1 cellular context compared by ENCODE assay signal in the genomic region with DNA sequence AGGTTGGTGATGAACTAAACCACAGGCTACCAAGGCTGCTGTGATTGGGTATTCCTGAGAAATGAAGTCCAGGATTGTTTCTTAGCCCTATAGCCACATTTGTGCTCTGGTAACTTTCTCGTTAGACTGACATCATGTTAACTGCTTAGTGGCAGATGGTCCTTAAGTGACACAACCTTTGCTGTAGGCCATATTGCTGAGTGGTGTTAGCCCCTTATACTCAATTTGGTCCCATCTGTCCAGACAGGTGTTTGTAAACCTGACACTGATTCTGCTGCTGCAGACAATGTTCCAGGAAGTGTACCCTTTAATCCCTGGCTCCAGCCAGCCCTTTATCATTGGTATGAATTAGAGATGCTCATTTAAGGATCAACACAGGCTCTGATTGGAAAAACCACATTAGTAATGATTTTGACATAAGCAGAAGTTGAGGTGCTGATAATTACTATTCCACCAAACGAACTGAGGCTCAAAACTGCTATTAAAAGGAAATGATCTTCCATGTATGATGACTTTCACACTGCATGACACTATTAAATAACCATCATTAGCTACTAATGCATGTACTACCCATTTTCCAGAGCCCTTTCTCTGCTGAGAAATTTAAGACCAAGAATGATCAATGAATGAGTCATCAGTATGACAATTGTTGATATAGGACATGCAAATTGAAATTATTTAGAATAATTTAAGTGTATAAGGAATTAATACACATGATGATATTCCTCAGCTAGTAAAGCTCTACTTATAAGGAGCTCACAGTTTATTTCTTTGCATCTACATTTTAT.
TF ChIP-seq lines count a peak whose summit lies in the region.

No MANE protein-coding gene starts in this region.

TF ChIP-seq in WTC11, 78 proteins besides CTCF, POLR2A, EP300 and RAD21 (continued from another document and continues in another):
- TF ChIP-seq, protein P1, sequence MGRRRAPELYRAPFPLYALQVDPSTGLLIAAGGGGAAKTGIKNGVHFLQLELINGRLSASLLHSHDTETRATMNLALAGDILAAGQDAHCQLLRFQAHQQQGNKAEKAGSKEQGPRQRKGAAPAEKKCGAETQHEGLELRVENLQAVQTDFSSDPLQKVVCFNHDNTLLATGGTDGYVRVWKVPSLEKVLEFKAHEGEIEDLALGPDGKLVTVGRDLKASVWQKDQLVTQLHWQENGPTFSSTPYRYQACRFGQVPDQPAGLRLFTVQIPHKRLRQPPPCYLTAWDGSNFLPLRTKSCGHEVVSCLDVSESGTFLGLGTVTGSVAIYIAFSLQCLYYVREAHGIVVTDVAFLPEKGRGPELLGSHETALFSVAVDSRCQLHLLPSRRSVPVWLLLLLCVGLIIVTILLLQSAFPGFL (CRISPR knock-in tag; IDR thresholded peaks at IDR 0.05; ENCODE audit: borderline replicate concordance), result no peak
- no peak for TF ChIP-seq CREB1 (CRISPR knock-in tag; IDR thresholded peaks at IDR 0.05)
- TF ChIP-seq, protein P2, sequence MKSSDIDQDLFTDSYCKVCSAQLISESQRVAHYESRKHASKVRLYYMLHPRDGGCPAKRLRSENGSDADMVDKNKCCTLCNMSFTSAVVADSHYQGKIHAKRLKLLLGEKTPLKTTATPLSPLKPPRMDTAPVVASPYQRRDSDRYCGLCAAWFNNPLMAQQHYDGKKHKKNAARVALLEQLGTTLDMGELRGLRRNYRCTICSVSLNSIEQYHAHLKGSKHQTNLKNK (CRISPR knock-in tag; IDR thresholded peaks at IDR 0.05), result peak; percentile 98
- TF ChIP-seq PRRX2 (CRISPR knock-in tag; IDR thresholded peaks at IDR 0.05), result peak; percentile 98
- TF ChIP-seq, protein P3, sequence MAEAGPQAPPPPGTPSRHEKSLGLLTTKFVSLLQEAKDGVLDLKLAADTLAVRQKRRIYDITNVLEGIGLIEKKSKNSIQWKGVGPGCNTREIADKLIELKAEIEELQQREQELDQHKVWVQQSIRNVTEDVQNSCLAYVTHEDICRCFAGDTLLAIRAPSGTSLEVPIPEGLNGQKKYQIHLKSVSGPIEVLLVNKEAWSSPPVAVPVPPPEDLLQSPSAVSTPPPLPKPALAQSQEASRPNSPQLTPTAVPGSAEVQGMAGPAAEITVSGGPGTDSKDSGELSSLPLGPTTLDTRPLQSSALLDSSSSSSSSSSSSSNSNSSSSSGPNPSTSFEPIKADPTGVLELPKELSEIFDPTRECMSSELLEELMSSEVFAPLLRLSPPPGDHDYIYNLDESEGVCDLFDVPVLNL (CRISPR knock-in tag; IDR thresholded peaks at IDR 0.05; ENCODE audit: borderline replicate concordance, low read depth), result no peak
- TF ChIP-seq MYBL2 (CRISPR knock-in tag; IDR thresholded peaks at IDR 0.05), result 0 out of 2 replicates have a peak, but pooled peaks have one; percentile 33
- peak; percentile 75; the same call in 1 of the 2 replicates for TF ChIP-seq ZNF138 (CRISPR knock-in tag; conservative IDR thresholded peaks at IDR 0.05)
- TF ChIP-seq, protein P4, sequence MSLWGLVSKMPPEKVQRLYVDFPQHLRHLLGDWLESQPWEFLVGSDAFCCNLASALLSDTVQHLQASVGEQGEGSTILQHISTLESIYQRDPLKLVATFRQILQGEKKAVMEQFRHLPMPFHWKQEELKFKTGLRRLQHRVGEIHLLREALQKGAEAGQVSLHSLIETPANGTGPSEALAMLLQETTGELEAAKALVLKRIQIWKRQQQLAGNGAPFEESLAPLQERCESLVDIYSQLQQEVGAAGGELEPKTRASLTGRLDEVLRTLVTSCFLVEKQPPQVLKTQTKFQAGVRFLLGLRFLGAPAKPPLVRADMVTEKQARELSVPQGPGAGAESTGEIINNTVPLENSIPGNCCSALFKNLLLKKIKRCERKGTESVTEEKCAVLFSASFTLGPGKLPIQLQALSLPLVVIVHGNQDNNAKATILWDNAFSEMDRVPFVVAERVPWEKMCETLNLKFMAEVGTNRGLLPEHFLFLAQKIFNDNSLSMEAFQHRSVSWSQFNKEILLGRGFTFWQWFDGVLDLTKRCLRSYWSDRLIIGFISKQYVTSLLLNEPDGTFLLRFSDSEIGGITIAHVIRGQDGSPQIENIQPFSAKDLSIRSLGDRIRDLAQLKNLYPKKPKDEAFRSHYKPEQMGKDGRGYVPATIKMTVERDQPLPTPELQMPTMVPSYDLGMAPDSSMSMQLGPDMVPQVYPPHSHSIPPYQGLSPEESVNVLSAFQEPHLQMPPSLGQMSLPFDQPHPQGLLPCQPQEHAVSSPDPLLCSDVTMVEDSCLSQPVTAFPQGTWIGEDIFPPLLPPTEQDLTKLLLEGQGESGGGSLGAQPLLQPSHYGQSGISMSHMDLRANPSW (CRISPR knock-in tag; conservative IDR thresholded peaks at IDR 0.05; ENCODE audit: low read depth), result no peak
- TF ChIP-seq, protein P5, sequence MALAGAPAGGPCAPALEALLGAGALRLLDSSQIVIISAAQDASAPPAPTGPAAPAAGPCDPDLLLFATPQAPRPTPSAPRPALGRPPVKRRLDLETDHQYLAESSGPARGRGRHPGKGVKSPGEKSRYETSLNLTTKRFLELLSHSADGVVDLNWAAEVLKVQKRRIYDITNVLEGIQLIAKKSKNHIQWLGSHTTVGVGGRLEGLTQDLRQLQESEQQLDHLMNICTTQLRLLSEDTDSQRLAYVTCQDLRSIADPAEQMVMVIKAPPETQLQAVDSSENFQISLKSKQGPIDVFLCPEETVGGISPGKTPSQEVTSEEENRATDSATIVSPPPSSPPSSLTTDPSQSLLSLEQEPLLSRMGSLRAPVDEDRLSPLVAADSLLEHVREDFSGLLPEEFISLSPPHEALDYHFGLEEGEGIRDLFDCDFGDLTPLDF (CRISPR knock-in tag; IDR thresholded peaks at IDR 0.05), result 0 out of 2 replicates have a peak, but pooled peaks have one; percentile 15
- TF ChIP-seq FOXK1 (CRISPR knock-in tag; IDR thresholded peaks at IDR 0.05), result no peak
- TF ChIP-seq, protein P6, sequence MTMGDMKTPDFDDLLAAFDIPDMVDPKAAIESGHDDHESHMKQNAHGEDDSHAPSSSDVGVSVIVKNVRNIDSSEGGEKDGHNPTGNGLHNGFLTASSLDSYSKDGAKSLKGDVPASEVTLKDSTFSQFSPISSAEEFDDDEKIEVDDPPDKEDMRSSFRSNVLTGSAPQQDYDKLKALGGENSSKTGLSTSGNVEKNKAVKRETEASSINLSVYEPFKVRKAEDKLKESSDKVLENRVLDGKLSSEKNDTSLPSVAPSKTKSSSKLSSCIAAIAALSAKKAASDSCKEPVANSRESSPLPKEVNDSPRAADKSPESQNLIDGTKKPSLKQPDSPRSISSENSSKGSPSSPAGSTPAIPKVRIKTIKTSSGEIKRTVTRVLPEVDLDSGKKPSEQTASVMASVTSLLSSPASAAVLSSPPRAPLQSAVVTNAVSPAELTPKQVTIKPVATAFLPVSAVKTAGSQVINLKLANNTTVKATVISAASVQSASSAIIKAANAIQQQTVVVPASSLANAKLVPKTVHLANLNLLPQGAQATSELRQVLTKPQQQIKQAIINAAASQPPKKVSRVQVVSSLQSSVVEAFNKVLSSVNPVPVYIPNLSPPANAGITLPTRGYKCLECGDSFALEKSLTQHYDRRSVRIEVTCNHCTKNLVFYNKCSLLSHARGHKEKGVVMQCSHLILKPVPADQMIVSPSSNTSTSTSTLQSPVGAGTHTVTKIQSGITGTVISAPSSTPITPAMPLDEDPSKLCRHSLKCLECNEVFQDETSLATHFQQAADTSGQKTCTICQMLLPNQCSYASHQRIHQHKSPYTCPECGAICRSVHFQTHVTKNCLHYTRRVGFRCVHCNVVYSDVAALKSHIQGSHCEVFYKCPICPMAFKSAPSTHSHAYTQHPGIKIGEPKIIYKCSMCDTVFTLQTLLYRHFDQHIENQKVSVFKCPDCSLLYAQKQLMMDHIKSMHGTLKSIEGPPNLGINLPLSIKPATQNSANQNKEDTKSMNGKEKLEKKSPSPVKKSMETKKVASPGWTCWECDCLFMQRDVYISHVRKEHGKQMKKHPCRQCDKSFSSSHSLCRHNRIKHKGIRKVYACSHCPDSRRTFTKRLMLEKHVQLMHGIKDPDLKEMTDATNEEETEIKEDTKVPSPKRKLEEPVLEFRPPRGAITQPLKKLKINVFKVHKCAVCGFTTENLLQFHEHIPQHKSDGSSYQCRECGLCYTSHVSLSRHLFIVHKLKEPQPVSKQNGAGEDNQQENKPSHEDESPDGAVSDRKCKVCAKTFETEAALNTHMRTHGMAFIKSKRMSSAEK (CRISPR knock-in tag; IDR thresholded peaks at IDR 0.05; ENCODE audit: borderline replicate concordance), result peak; percentile 95
- TF ChIP-seq, protein P7, sequence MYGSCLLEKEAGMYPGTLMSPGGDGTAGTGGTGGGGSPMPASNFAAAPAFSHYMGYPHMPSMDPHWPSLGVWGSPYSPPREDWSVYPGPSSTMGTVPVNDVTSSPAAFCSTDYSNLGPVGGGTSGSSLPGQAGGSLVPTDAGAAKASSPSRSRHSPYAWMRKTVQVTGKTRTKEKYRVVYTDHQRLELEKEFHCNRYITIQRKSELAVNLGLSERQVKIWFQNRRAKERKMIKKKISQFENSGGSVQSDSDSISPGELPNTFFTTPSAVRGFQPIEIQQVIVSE (CRISPR knock-in tag; IDR thresholded peaks at IDR 0.05; ENCODE audit: borderline replicate concordance), result no peak
- no peak for TF ChIP-seq SMAD4 (CRISPR knock-in tag; IDR thresholded peaks at IDR 0.05)
- peak; percentile 66; the same call in 1 of the 2 replicates for TF ChIP-seq SMAD3 (CRISPR knock-in tag; IDR thresholded peaks at IDR 0.05; ENCODE audit: borderline replicate concordance)
- TF ChIP-seq, protein P8, sequence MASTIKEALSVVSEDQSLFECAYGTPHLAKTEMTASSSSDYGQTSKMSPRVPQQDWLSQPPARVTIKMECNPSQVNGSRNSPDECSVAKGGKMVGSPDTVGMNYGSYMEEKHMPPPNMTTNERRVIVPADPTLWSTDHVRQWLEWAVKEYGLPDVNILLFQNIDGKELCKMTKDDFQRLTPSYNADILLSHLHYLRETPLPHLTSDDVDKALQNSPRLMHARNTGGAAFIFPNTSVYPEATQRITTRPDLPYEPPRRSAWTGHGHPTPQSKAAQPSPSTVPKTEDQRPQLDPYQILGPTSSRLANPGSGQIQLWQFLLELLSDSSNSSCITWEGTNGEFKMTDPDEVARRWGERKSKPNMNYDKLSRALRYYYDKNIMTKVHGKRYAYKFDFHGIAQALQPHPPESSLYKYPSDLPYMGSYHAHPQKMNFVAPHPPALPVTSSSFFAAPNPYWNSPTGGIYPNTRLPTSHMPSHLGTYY (CRISPR knock-in tag; IDR thresholded peaks at IDR 0.05), result peak; percentile 94
- TF ChIP-seq NFATC4 (CRISPR knock-in tag; IDR thresholded peaks at IDR 0.05), result peak; percentile 90
- TF ChIP-seq, protein P9, sequence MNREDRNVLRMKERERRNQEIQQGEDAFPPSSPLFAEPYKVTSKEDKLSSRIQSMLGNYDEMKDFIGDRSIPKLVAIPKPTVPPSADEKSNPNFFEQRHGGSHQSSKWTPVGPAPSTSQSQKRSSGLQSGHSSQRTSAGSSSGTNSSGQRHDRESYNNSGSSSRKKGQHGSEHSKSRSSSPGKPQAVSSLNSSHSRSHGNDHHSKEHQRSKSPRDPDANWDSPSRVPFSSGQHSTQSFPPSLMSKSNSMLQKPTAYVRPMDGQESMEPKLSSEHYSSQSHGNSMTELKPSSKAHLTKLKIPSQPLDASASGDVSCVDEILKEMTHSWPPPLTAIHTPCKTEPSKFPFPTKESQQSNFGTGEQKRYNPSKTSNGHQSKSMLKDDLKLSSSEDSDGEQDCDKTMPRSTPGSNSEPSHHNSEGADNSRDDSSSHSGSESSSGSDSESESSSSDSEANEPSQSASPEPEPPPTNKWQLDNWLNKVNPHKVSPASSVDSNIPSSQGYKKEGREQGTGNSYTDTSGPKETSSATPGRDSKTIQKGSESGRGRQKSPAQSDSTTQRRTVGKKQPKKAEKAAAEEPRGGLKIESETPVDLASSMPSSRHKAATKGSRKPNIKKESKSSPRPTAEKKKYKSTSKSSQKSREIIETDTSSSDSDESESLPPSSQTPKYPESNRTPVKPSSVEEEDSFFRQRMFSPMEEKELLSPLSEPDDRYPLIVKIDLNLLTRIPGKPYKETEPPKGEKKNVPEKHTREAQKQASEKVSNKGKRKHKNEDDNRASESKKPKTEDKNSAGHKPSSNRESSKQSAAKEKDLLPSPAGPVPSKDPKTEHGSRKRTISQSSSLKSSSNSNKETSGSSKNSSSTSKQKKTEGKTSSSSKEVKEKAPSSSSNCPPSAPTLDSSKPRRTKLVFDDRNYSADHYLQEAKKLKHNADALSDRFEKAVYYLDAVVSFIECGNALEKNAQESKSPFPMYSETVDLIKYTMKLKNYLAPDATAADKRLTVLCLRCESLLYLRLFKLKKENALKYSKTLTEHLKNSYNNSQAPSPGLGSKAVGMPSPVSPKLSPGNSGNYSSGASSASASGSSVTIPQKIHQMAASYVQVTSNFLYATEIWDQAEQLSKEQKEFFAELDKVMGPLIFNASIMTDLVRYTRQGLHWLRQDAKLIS (CRISPR knock-in tag; IDR thresholded peaks at IDR 0.05; ENCODE audit: borderline replicate concordance), result 0 out of 2 replicates have a peak, but pooled peaks have one; percentile 22
- no peak for TF ChIP-seq NFYB (CRISPR knock-in tag; conservative IDR thresholded peaks at IDR 0.05; ENCODE audit: low read depth)
- TF ChIP-seq, protein P10, sequence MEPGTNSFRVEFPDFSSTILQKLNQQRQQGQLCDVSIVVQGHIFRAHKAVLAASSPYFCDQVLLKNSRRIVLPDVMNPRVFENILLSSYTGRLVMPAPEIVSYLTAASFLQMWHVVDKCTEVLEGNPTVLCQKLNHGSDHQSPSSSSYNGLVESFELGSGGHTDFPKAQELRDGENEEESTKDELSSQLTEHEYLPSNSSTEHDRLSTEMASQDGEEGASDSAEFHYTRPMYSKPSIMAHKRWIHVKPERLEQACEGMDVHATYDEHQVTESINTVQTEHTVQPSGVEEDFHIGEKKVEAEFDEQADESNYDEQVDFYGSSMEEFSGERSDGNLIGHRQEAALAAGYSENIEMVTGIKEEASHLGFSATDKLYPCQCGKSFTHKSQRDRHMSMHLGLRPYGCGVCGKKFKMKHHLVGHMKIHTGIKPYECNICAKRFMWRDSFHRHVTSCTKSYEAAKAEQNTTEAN (CRISPR knock-in tag; IDR thresholded peaks at IDR 0.05), result no peak
- peak; percentile 97 for TF ChIP-seq ZNF416 (CRISPR knock-in tag; IDR thresholded peaks at IDR 0.05)
- TF ChIP-seq FOXJ3 (CRISPR knock-in tag; IDR thresholded peaks at IDR 0.05; ENCODE audit: borderline replicate concordance), result no peak
- no peak for TF ChIP-seq TP53 (CRISPR knock-in tag; IDR thresholded peaks at IDR 0.05)
- no peak for TF ChIP-seq GABPB1 (CRISPR knock-in tag; IDR thresholded peaks at IDR 0.05)
- TF ChIP-seq, protein P11, sequence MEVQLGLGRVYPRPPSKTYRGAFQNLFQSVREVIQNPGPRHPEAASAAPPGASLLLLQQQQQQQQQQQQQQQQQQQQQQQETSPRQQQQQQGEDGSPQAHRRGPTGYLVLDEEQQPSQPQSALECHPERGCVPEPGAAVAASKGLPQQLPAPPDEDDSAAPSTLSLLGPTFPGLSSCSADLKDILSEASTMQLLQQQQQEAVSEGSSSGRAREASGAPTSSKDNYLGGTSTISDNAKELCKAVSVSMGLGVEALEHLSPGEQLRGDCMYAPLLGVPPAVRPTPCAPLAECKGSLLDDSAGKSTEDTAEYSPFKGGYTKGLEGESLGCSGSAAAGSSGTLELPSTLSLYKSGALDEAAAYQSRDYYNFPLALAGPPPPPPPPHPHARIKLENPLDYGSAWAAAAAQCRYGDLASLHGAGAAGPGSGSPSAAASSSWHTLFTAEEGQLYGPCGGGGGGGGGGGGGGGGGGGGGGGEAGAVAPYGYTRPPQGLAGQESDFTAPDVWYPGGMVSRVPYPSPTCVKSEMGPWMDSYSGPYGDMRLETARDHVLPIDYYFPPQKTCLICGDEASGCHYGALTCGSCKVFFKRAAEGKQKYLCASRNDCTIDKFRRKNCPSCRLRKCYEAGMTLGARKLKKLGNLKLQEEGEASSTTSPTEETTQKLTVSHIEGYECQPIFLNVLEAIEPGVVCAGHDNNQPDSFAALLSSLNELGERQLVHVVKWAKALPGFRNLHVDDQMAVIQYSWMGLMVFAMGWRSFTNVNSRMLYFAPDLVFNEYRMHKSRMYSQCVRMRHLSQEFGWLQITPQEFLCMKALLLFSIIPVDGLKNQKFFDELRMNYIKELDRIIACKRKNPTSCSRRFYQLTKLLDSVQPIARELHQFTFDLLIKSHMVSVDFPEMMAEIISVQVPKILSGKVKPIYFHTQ (CRISPR knock-in tag; IDR thresholded peaks at IDR 0.05), result peak; percentile 97
- no peak for TF ChIP-seq ELF4 (CRISPR knock-in tag; IDR thresholded peaks at IDR 0.05; ENCODE audit: low read depth)
- TF ChIP-seq ATF1 (CRISPR knock-in tag; IDR thresholded peaks at IDR 0.05), result no peak
- no peak for TF ChIP-seq RELA (CRISPR knock-in tag; IDR thresholded peaks at IDR 0.05; ENCODE audit: borderline replicate concordance)
- TF ChIP-seq GRHL2 (CRISPR knock-in tag; IDR thresholded peaks at IDR 0.05; ENCODE audit: insufficient replicate concordance, severe bottlenecking), result no peak
